Comparison of ENCODE assay signal across 14 cellular contexts in genomic region chr20:50921055-50921454, GRCh38. TPM values are rescaled to one million over a fixed set of nuclear protein-coding genes. Genes with fewer than 3 reads are reported as not detected.
DNase-seq lines count a peak whose midpoint lies in the region; ATAC-seq, FAIRE-seq and TF ChIP-seq lines count a peak whose summit lies in the region.
"Had no signal": no experiment of that assay in that cellular context is flagged by ENCODE, and none has a peak within 500 bp of the region (broad histone marks: within the 10 kb centered on the region; RNA-seq: fewer than 3 reads in every experiment).

No MANE protein-coding gene starts in this region.

- H3K36me3 Mint-ChIP-seq in effector memory CD8-positive, alpha-beta T cell (ENCODE audit: insufficient read depth) = peaks cover 32% of the 10 kb centered on the region
- peaks cover 14% of the 10 kb centered on the region for H3K36me3 Mint-ChIP-seq in osteocyte (ENCODE audit: unreplicated experiment)

- H3K27me3 Mint-ChIP-seq in effector memory CD8-positive, alpha-beta T cell = no peaks in the 10 kb centered on the region
- no peaks in the 10 kb centered on the region for H3K27me3 Mint-ChIP-seq in osteocyte (ENCODE audit: unreplicated experiment)
- H3K27me3 Mint-ChIP-seq: activated naive CD8-positive, alpha-beta T cell treated with anti-CD3 and anti-CD28 coated beads, Interleukin-2, amount 10 ng/mL, durations not matched to agents 7 days and 5 days had no signal

- ATAC-seq in effector memory CD8-positive, alpha-beta T cell (replicated peaks) = peak; percentile 83
- ATAC-seq in GM18870 (IDR thresholded peaks at IDR 0.05; ENCODE audit: unreplicated experiment) = no peak
- ATAC-seq: left ventricle myocardium superior had no signal

- peak overlapping the region; percentile 49 to 77 for H3K27ac Mint-ChIP-seq in effector memory CD8-positive, alpha-beta T cell
- H3K27ac Mint-ChIP-seq in osteocyte (ENCODE audit: unreplicated experiment) = peak overlapping the region; percentile 76
- H3K27ac Mint-ChIP-seq: activated naive CD8-positive, alpha-beta T cell treated with anti-CD3 and anti-CD28 coated beads, Interleukin-2, amount 10 ng/mL, durations not matched to agents 7 days and 5 days had no signal

- no peaks in the 10 kb centered on the region for H3K9me3 Mint-ChIP-seq in effector memory CD8-positive, alpha-beta T cell
- no peaks in the 10 kb centered on the region for H3K9me3 Mint-ChIP-seq in osteocyte (ENCODE audit: unreplicated experiment)
- H3K9me3 Mint-ChIP-seq: activated naive CD8-positive, alpha-beta T cell treated with anti-CD3 and anti-CD28 coated beads, Interleukin-2, amount 10 ng/mL, durations not matched to agents 7 days and 5 days had no signal

- peaks cover 47 to 79% of the 10 kb centered on the region in 2 donors for H3K4me1 Mint-ChIP-seq in effector memory CD8-positive, alpha-beta T cell (ENCODE audit: low read depth in 2 of 2)
- peaks cover 71% of the 10 kb centered on the region for H3K4me1 Mint-ChIP-seq in osteocyte (ENCODE audit: unreplicated experiment)

- H3K4me3 Mint-ChIP-seq in effector memory CD8-positive, alpha-beta T cell = no peak overlapping the region
- H3K4me3 Mint-ChIP-seq in osteocyte (ENCODE audit: unreplicated experiment) = no peak overlapping the region
- H3K4me3 Mint-ChIP-seq: activated naive CD8-positive, alpha-beta T cell treated with anti-CD3 and anti-CD28 coated beads, Interleukin-2, amount 10 ng/mL, durations not matched to agents 7 days and 5 days had no signal

- DNase-seq in NCI-H2171 treated with DMSO at 0.1 percent for 48 hours (lab: John Stamatoyannopoulos, UW) (peak; percentile 35), NCI-H2171 (lab: John Stamatoyannopoulos, UW) (no peak), NCI-H82 treated with DMSO at 0.1 percent for 48 hours (lab: John Stamatoyannopoulos, UW; ENCODE audit: unreplicated experiment) (peak; percentile 22), osteocyte (ENCODE audit: extremely low spot score, unreplicated experiment) (no peak), NCI-H524 treated with DMSO at 0.1 percent for 48 hours (lab: John Stamatoyannopoulos, UW) (no peak), frontal cortex (ENCODE audit: low spot score in 2 of 2) (no peak)
- DNase-seq in effector memory CD8-positive, alpha-beta T cell = no peak
- DNase-seq: activated naive CD8-positive, alpha-beta T cell treated with anti-CD3 and anti-CD28 coated beads, Interleukin-2, amount 10 ng/mL, durations not matched to agents 7 days and 5 days; Kasumi-1; left ventricle myocardium superior; sigmoid colon; stimulated activated CD8-positive, alpha-beta memory T cell treated with anti-CD3 and anti-CD28 coated beads, Interleukin-4, amount 100 ng/mL, for 48 hours had no signal

- FAIRE-seq in frontal cortex (lab: Jason Lieb, UNC) = no peak
- FAIRE-seq: A204.1 had no signal

- TF ChIP-seq CTCF in osteocyte (IDR thresholded peaks at IDR 0.05) = no peak

RNA-seq across cellular contexts. Expression of gene ADNP, which starts 10.2 kb away (rescaled TPM):
- total RNA-seq in osteocyte = 67.4 and 79.6 TPM in 2 replicates
- 68.1 TPM for total RNA-seq in frontal cortex

RNA-seq across cellular contexts. Expression of gene DPM1, which starts 37.3 kb away (rescaled TPM):
- 32.7 and 37.7 TPM in 2 replicates for total RNA-seq in osteocyte
- total RNA-seq in frontal cortex = 41.2 TPM

RNA-seq across cellular contexts. Expression of gene MOCS3, which starts 37.6 kb away (rescaled TPM):
- total RNA-seq in osteocyte = 5.0 and 5.5 TPM in 2 replicates
- 9.4 TPM for total RNA-seq in frontal cortex

Comparison
In these comparisons a context has a peak if more than half of its experiments do, and no peak if none do; other contexts are left out.
1. DNase-seq: peak in NCI-H2171 treated with DMSO at 0.1 percent for 48 hours (single experiment) and NCI-H82 treated with DMSO at 0.1 percent for 48 hours (single experiment); none in NCI-H2171 (single experiment), effector memory CD8-positive, alpha-beta T cell (0 of 3), osteocyte (single experiment), NCI-H524 treated with DMSO at 0.1 percent for 48 hours (single experiment) and frontal cortex (0 of 2).